1 cellular context compared by ENCODE assay signal in the genomic region with DNA sequence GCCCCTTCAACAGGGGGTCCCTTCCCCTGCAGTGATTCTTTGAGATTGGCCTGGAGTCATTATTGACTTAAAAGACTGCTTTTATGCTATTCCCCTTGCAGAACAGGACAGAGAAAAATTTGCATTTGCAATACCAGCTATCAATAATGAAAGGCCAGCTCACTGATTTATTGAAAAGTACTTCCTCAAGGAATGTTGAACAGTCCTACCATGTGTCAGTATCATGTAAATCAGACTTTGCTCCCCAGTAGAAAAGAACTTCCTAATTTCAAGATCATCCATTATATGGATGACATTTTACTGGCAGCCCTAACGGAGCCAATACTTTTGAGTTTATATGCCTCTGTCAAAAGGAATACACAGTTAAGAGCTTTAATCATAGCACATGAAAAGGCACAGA.
TF ChIP-seq lines count a peak whose summit lies in the region.

No MANE protein-coding gene starts in this region.

TF ChIP-seq in HepG2, 621 proteins besides CTCF, POLR2A, EP300 and RAD21:
- TF ChIP-seq ZFP36L2 (CRISPR knock-in tag; IDR thresholded peaks at IDR 0.05) (no peak), ZFP37 (CRISPR knock-in tag; IDR thresholded peaks at IDR 0.05; ENCODE audit: borderline replicate concordance) (no peak), ZNF17 (CRISPR knock-in tag; IDR thresholded peaks at IDR 0.05) (no peak), EEA1 (CRISPR knock-in tag; IDR thresholded peaks at IDR 0.05; ENCODE audit: borderline replicate concordance) (no peak), ZFP1 (CRISPR knock-in tag; IDR thresholded peaks at IDR 0.05) (no peak), ZBTB42 (CRISPR knock-in tag; IDR thresholded peaks at IDR 0.05) (no peak), ZNF3 (CRISPR knock-in tag; IDR thresholded peaks at IDR 0.05) (no peak), PHF20 (CRISPR knock-in tag; IDR thresholded peaks at IDR 0.05) (no peak), ZNF703 (CRISPR knock-in tag; IDR thresholded peaks at IDR 0.05; ENCODE audit: borderline replicate concordance) (no peak), ZNF850 (CRISPR knock-in tag; conservative IDR thresholded peaks at IDR 0.05) (no peak), ZNF7 (CRISPR knock-in tag; IDR thresholded peaks at IDR 0.05) (no peak), ZNF891 (CRISPR knock-in tag; IDR thresholded peaks at IDR 0.05) (no peak), ZNF335 (CRISPR knock-in tag; IDR thresholded peaks at IDR 0.05) (no peak), ZNF709 (CRISPR knock-in tag; IDR thresholded peaks at IDR 0.05) (no peak), ZNF251 (CRISPR knock-in tag; IDR thresholded peaks at IDR 0.05) (no peak)
- TF ChIP-seq, protein P1, sequence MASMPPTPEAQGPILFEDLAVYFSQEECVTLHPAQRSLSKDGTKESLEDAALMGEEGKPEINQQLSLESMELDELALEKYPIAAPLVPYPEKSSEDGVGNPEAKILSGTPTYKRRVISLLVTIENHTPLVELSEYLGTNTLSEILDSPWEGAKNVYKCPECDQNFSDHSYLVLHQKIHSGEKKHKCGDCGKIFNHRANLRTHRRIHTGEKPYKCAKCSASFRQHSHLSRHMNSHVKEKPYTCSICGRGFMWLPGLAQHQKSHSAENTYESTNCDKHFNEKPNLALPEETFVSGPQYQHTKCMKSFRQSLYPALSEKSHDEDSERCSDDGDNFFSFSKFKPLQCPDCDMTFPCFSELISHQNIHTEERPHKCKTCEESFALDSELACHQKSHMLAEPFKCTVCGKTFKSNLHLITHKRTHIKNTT (CRISPR knock-in tag; IDR thresholded peaks at IDR 0.05), result no peak
- TF ChIP-seq, protein P2, sequence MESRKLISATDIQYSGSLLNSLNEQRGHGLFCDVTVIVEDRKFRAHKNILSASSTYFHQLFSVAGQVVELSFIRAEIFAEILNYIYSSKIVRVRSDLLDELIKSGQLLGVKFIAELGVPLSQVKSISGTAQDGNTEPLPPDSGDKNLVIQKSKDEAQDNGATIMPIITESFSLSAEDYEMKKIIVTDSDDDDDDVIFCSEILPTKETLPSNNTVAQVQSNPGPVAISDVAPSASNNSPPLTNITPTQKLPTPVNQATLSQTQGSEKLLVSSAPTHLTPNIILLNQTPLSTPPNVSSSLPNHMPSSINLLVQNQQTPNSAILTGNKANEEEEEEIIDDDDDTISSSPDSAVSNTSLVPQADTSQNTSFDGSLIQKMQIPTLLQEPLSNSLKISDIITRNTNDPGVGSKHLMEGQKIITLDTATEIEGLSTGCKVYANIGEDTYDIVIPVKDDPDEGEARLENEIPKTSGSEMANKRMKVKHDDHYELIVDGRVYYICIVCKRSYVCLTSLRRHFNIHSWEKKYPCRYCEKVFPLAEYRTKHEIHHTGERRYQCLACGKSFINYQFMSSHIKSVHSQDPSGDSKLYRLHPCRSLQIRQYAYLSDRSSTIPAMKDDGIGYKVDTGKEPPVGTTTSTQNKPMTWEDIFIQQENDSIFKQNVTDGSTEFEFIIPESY (CRISPR knock-in tag; IDR thresholded peaks at IDR 0.05), result no peak
- TF ChIP-seq, protein P3, sequence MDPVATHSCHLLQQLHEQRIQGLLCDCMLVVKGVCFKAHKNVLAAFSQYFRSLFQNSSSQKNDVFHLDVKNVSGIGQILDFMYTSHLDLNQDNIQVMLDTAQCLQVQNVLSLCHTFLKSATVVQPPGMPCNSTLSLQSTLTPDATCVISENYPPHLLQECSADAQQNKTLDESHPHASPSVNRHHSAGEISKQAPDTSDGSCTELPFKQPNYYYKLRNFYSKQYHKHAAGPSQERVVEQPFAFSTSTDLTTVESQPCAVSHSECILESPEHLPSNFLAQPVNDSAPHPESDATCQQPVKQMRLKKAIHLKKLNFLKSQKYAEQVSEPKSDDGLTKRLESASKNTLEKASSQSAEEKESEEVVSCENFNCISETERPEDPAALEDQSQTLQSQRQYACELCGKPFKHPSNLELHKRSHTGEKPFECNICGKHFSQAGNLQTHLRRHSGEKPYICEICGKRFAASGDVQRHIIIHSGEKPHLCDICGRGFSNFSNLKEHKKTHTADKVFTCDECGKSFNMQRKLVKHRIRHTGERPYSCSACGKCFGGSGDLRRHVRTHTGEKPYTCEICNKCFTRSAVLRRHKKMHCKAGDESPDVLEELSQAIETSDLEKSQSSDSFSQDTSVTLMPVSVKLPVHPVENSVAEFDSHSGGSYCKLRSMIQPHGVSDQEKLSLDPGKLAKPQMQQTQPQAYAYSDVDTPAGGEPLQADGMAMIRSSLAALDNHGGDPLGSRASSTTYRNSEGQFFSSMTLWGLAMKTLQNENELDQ (CRISPR knock-in tag; IDR thresholded peaks at IDR 0.05; ENCODE audit: borderline replicate concordance), result no peak
- TF ChIP-seq, protein P4, sequence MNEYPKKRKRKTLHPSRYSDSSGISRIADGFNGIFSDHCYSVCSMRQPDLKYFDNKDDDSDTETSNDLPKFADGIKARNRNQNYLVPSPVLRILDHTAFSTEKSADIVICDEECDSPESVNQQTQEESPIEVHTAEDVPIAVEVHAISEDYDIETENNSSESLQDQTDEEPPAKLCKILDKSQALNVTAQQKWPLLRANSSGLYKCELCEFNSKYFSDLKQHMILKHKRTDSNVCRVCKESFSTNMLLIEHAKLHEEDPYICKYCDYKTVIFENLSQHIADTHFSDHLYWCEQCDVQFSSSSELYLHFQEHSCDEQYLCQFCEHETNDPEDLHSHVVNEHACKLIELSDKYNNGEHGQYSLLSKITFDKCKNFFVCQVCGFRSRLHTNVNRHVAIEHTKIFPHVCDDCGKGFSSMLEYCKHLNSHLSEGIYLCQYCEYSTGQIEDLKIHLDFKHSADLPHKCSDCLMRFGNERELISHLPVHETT (CRISPR knock-in tag; conservative IDR thresholded peaks at IDR 0.05), result no peak
- TF ChIP-seq, protein P5, sequence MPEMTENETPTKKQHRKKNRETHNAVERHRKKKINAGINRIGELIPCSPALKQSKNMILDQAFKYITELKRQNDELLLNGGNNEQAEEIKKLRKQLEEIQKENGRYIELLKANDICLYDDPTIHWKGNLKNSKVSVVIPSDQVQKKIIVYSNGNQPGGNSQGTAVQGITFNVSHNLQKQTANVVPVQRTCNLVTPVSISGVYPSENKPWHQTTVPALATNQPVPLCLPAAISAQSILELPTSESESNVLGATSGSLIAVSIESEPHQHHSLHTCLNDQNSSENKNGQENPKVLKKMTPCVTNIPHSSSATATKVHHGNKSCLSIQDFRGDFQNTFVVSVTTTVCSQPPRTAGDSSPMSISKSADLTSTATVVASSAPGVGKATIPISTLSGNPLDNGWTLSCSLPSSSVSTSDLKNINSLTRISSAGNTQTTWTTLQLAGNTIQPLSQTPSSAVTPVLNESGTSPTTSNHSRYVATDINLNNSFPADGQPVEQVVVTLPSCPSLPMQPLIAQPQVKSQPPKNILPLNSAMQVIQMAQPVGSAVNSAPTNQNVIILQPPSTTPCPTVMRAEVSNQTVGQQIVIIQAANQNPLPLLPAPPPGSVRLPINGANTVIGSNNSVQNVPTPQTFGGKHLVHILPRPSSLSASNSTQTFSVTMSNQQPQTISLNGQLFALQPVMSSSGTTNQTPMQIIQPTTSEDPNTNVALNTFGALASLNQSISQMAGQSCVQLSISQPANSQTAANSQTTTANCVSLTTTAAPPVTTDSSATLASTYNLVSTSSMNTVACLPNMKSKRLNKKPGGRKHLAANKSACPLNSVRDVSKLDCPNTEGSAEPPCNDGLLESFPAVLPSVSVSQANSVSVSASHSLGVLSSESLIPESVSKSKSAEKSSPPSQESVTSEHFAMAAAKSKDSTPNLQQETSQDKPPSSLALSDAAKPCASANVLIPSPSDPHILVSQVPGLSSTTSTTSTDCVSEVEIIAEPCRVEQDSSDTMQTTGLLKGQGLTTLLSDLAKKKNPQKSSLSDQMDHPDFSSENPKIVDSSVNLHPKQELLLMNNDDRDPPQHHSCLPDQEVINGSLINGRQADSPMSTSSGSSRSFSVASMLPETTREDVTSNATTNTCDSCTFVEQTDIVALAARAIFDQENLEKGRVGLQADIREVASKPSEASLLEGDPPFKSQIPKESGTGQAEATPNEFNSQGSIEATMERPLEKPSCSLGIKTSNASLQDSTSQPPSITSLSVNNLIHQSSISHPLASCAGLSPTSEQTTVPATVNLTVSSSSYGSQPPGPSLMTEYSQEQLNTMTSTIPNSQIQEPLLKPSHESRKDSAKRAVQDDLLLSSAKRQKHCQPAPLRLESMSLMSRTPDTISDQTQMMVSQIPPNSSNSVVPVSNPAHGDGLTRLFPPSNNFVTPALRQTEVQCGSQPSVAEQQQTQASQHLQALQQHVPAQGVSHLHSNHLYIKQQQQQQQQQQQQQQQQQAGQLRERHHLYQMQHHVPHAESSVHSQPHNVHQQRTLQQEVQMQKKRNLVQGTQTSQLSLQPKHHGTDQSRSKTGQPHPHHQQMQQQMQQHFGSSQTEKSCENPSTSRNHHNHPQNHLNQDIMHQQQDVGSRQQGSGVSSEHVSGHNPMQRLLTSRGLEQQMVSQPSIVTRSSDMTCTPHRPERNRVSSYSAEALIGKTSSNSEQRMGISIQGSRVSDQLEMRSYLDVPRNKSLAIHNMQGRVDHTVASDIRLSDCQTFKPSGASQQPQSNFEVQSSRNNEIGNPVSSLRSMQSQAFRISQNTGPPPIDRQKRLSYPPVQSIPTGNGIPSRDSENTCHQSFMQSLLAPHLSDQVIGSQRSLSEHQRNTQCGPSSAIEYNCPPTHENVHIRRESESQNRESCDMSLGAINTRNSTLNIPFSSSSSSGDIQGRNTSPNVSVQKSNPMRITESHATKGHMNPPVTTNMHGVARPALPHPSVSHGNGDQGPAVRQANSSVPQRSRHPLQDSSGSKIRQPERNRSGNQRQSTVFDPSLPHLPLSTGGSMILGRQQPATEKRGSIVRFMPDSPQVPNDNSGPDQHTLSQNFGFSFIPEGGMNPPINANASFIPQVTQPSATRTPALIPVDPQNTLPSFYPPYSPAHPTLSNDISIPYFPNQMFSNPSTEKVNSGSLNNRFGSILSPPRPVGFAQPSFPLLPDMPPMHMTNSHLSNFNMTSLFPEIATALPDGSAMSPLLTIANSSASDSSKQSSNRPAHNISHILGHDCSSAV (CRISPR knock-in tag; IDR thresholded peaks at IDR 0.05; ENCODE audit: borderline replicate concordance), result no peak
